ENCODE assay signal across 9 cellular contexts in the genomic region with DNA sequence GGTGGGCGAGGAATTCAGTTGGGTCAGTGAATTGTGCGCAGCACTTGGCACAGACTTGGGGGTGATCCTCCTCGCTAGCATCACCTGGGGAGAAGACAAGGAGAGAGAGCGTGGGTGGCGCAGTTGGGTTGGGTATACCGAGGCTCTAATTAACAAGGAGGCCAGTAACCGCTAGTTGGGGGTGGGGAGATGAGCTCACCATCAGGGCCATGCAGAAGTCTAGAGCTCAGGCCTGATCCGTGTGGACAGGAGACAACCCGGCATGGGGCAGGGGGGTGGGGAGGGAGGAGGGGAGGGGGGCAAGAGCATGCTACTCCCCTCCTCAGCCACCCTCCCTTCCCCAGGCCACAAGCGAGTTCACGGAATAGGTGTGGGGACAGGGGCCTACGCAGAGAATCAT. TPM values are rescaled to one million over a fixed set of nuclear protein-coding genes. Genes with fewer than 3 reads are reported as not detected.
DNase-seq lines count a peak whose midpoint lies in the region; ATAC-seq and TF ChIP-seq lines count a peak whose summit lies in the region.
"Had no signal": no experiment of that assay in that cellular context is flagged by ENCODE, and none has a peak within 500 bp of the region (broad histone marks: within the 10 kb centered on the region; RNA-seq: fewer than 3 reads in every experiment).

No MANE protein-coding gene starts in this region.

- peak overlapping the region; percentile 75 for H3K4me2 ChIP-seq in Loucy (ENCODE audit: low read depth, low read length, poor library complexity, severe bottlenecking)

- DNase-seq in cerebellum (ENCODE audit: low spot score) (peak; percentile 73), uterus (peak; percentile 40 to 55), NCI-H187 (lab: John Stamatoyannopoulos, UW) (no peak)

- TF ChIP-seq POLR2A in uterus (IDR thresholded peaks at IDR 0.05) (no peak), GM18505 (IDR thresholded peaks at IDR 0.05; ENCODE audit: borderline replicate concordance, extremely low read depth, insufficient read depth, insufficient read length) (no peak)

- H3K27me3 ChIP-seq in Loucy (ENCODE audit: insufficient read depth, low read length, poor library complexity, severe bottlenecking), result no peaks in the 10 kb centered on the region
- no peaks in the 10 kb centered on the region for H3K27me3 ChIP-seq in uterus

- no peaks in the 10 kb centered on the region for H3K36me3 ChIP-seq in Loucy (ENCODE audit: insufficient read depth, low read length)
- peaks cover 32% of the 10 kb centered on the region for H3K36me3 ChIP-seq in mesodermal cell (ENCODE audit: control insufficient read depth, insufficient read depth, low read length)
- no peaks in the 10 kb centered on the region for H3K36me3 ChIP-seq in uterus

- peaks cover 13% of the 10 kb centered on the region for H3K4me1 ChIP-seq in Loucy (ENCODE audit: insufficient read depth, low read length, poor library complexity, severe bottlenecking)
- peaks cover 16% of the 10 kb centered on the region for H3K4me1 ChIP-seq in mesodermal cell (ENCODE audit: control insufficient read depth, insufficient read depth, low read length, poor library complexity, severe bottlenecking)
- no peaks in the 10 kb centered on the region for H3K4me1 ChIP-seq in uterus

- ATAC-seq in GM21390 (IDR thresholded peaks at IDR 0.05; ENCODE audit: unreplicated experiment), result no peak
- no peak for ATAC-seq in GM18505 (IDR thresholded peaks at IDR 0.05; ENCODE audit: unreplicated experiment)

- H3K9me3 ChIP-seq in Loucy (ENCODE audit: insufficient read depth, low read depth, low read length) (no peaks in the 10 kb centered on the region), mesodermal cell (ENCODE audit: control insufficient read depth, low read length) (no peaks in the 10 kb centered on the region), uterus (no peaks in the 10 kb centered on the region)

- no peaks in the 10 kb centered on the region for H3F3A ChIP-seq in Loucy (ENCODE audit: low read depth)

- no peaks in the 10 kb centered on the region for H4K20me1 ChIP-seq in Loucy (ENCODE audit: insufficient read depth, low read length, poor library complexity, severe bottlenecking)

- peak overlapping the region; percentile 99; the same call in 1 of the 2 replicates for H2AFZ ChIP-seq in Loucy (ENCODE audit: low read length)

- 15 to 42% methylated on average over 3 to 5 of the region's 12 CpGs for WGBS in mesodermal cell (ENCODE audit: insufficient coverage in 2 of 2), 2 experiments

- TF ChIP-seq CTCF in C4-2B (conservative IDR thresholded peaks at IDR 0.05) (no peak), Loucy (conservative IDR thresholded peaks at IDR 0.05; ENCODE audit: low read length) (no peak), uterus (IDR thresholded peaks at IDR 0.05) (no peak)

- intact Hi-C loops in uterus (cut with DNase I; ENCODE audit: low total_unique reads), result no loop called here

- peak overlapping the region; percentile 70 for H3K9ac ChIP-seq in Loucy (ENCODE audit: low read depth, low read length, poor library complexity, severe bottlenecking)

- H3K27ac ChIP-seq in C4-2B, result peak overlapping the region; percentile 63
- peak overlapping the region; percentile 77 for H3K27ac ChIP-seq in mesodermal cell (ENCODE audit: low read depth, low read length, severe bottlenecking)
- H3K27ac ChIP-seq in uterus, result peak overlapping the region; percentile 88 to 92

- H3K4me3 ChIP-seq in Loucy (ENCODE audit: low read length, poor library complexity, severe bottlenecking) (peak overlapping the region; percentile 86), mesodermal cell (ENCODE audit: extremely low read depth, insufficient read depth, low read length, poor library complexity, severe bottlenecking) (peak overlapping the region; percentile 71), uterus (peak overlapping the region; percentile 67 to 99)

- no peaks in the 10 kb centered on the region for H3K79me2 ChIP-seq in Loucy (ENCODE audit: insufficient read depth, low read length)

- H3K9me2 ChIP-seq in Loucy (replicated peaks; ENCODE audit: low read depth, low read length), result no peaks in the 10 kb centered on the region

RNA-seq across cellular contexts. Expression of a gene that starts 0.6 kb away (rescaled TPM):
- 23.7 TPM for total RNA-seq in cerebellum
- 57.8 TPM for polyA plus RNA-seq in mesodermal cell (2013, experiment 1 of 2)
- 52.8 TPM for polyA plus RNA-seq in mesodermal cell (2013, experiment 2 of 2)
- total RNA-seq in uterus, result 10 to 100 TPM in 2 of 4 donors, 1 to 10 TPM in 1, under 1 TPM in 1; 0.26 to 28.8 (median 10.4) TPM

RNA-seq across cellular contexts. Expression of a gene that starts 14.4 kb away (rescaled TPM):
- total RNA-seq in cerebellum (77.7 TPM), uterus (100 to 1,000 TPM in 1 of 4 donors, 10 to 100 TPM in 3; 47.4 to 101 (median 57.7) TPM)
- polyA plus RNA-seq in mesodermal cell (2013, experiment 1 of 2), result 57.8 TPM
- 54.6 TPM for polyA plus RNA-seq in mesodermal cell (2013, experiment 2 of 2)

RNA-seq across cellular contexts. Expression of a gene that starts 48.6 kb away (rescaled TPM):
- total RNA-seq in cerebellum (32.8 TPM), uterus (10 to 100 TPM; 19.4 to 78.0 (median 59.0) TPM)
- 53.8 TPM for polyA plus RNA-seq in mesodermal cell (2013, experiment 1 of 2)
- 49.4 TPM for polyA plus RNA-seq in mesodermal cell (2013, experiment 2 of 2)

RNA-seq across cellular contexts. Expression of a gene that starts 48.8 kb away (rescaled TPM):
- 33.9 TPM for total RNA-seq in cerebellum
- 24.9 TPM for polyA plus RNA-seq in mesodermal cell (2013, experiment 1 of 2)
- polyA plus RNA-seq in mesodermal cell (2013, experiment 2 of 2), result 26.8 TPM
- 10 to 100 TPM in 3 of 4 donors, 1 to 10 TPM in 1; 8.5 to 47.9 (median 22.9) TPM for total RNA-seq in uterus

RNA-seq across cellular contexts. Expression of a gene that starts 54.3 kb away (rescaled TPM):
- total RNA-seq in cerebellum, result not detected
- not detected for polyA plus RNA-seq in mesodermal cell (2013, experiment 1 of 2)
- not detected for polyA plus RNA-seq in mesodermal cell (2013, experiment 2 of 2)
- not detected for total RNA-seq in uterus
- total RNA-seq: pulmonary artery endothelial cell had no signal

Comparison
In these comparisons a context has a peak if more than half of its experiments do, and no peak if none do; other contexts are left out.
1. DNase-seq: peak in cerebellum (single experiment) and uterus (2 of 2); none in NCI-H187 (0 of 2).
2. Peak in every context shown above with its lines, with median percentiles within 50 percentile points of each other: H3K27ac ChIP-seq and H3K4me3 ChIP-seq.